In the genomic region with DNA sequence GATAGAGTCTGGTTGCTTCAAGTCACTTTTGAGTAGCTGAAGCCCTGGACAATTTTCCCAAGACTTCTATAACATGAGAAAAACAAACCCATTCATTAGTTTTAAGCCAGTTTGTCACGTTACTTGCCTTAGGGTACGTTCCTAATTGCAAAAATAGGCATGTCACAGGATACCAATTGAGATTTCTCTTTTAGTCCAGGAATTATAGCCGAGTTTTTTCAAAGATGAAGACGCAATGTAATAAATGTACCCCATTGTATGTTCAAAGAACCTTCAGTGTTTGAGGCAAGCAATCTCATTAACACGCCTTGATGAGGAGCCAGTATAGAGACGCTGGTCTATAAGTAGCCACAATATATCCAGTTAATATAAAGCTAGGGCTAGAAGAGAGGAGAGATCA, we compare ENCODE assay signal across 31 cellular contexts.
"Had no signal": no experiment of that assay in that cellular context is flagged by ENCODE, and none has a peak within 500 bp of the region (broad histone marks: within the 10 kb centered on the region; RNA-seq: fewer than 3 reads in every experiment).

No MANE protein-coding gene starts in this region.

- H3K4me1 Mint-ChIP-seq: WTC11 had no signal

- H3K27me3 Mint-ChIP-seq: activated CD8-positive, alpha-beta T cell treated with anti-CD3 and anti-CD28 coated beads for 36 hours; activated naive CD4-positive, alpha-beta T cell treated with anti-CD3 and anti-CD28 coated beads, Interleukin-2, amount 50 U/mL, for 24 hours; activated naive CD8-positive, alpha-beta T cell treated with anti-CD3 and anti-CD28 coated beads for 36 hours; activated naive CD8-positive, alpha-beta T cell treated with anti-CD3 and anti-CD28 coated beads, Interleukin-2, amount 50 U/mL, for 24 hours; effector memory CD8-positive, alpha-beta T cell had no signal

- H3K36me3 Mint-ChIP-seq: WTC11 had no signal

- H3K36me3 ChIP-seq: adrenal gland, esophagus squamous epithelium, gastrocnemius medialis had no signal

- H3K4me3 ChIP-seq: adrenal gland, body of pancreas, esophagus squamous epithelium, gastrocnemius medialis, heart left ventricle had no signal

- H3K4me3 Mint-ChIP-seq: activated CD8-positive, alpha-beta T cell treated with anti-CD3 and anti-CD28 coated beads for 36 hours; activated naive CD4-positive, alpha-beta T cell treated with anti-CD3 and anti-CD28 coated beads for 36 hours; activated naive CD4-positive, alpha-beta T cell treated with anti-CD3 and anti-CD28 coated beads, Interleukin-2, amount 50 U/mL, for 24 hours; activated naive CD8-positive, alpha-beta T cell treated with anti-CD3 and anti-CD28 coated beads for 36 hours; activated naive CD8-positive, alpha-beta T cell treated with anti-CD3 and anti-CD28 coated beads, Interleukin-2, amount 50 U/mL, for 24 hours; activated T-cell treated with anti-CD3 and anti-CD28 coated beads, Interleukin-2, amount 50 U/mL, for 4 hours; effector memory CD8-positive, alpha-beta T cell; WTC11 had no signal

- H3K9me3 ChIP-seq: adrenal gland, body of pancreas, esophagus squamous epithelium, gastrocnemius medialis had no signal

- H3K9me3 Mint-ChIP-seq: activated CD8-positive, alpha-beta T cell treated with anti-CD3 and anti-CD28 coated beads for 36 hours; activated naive CD4-positive, alpha-beta T cell treated with anti-CD3 and anti-CD28 coated beads for 36 hours; activated naive CD8-positive, alpha-beta T cell treated with anti-CD3 and anti-CD28 coated beads, Interleukin-2, amount 50 U/mL, for 24 hours; activated T-cell treated with anti-CD3 and anti-CD28 coated beads, Interleukin-2, amount 50 U/mL, for 4 hours; activated T-helper 2 cell treated with anti-CD3 and anti-CD28 coated beads, Interferon-gamma antibody, Interleukin-2, Interleukin-4, amounts not matched to agents 10 μg/mL and 5 μg/mL and 100 μg/mL, durations not matched to agents 14 hours and 24 hours and 36 hours; effector memory CD8-positive, alpha-beta T cell; WTC11 had no signal

- H3K27ac Mint-ChIP-seq: activated CD8-positive, alpha-beta T cell treated with anti-CD3 and anti-CD28 coated beads for 36 hours; activated naive CD8-positive, alpha-beta T cell treated with anti-CD3 and anti-CD28 coated beads for 36 hours; activated naive CD8-positive, alpha-beta T cell treated with anti-CD3 and anti-CD28 coated beads, Interleukin-2, amount 50 U/mL, for 24 hours; activated T-helper 2 cell treated with anti-CD3 and anti-CD28 coated beads, Interferon-gamma antibody, Interleukin-2, Interleukin-4, amounts not matched to agents 10 μg/mL and 5 μg/mL and 100 μg/mL, durations not matched to agents 14 hours and 24 hours and 36 hours; WTC11 had no signal

- H3K27ac ChIP-seq: adrenal gland, body of pancreas, epithelial cell of prostate, esophagus squamous epithelium, heart left ventricle, VCaP had no signal

- ATAC-seq: activated CD8-positive, alpha-beta T cell treated with anti-CD3 and anti-CD28 coated beads for 36 hours; activated naive CD8-positive, alpha-beta T cell treated with anti-CD3 and anti-CD28 coated beads, Interleukin-2, amount 50 U/mL, for 24 hours; activated T-cell treated with anti-CD3 and anti-CD28 coated beads, Interleukin-2, amount 50 U/mL, for 4 hours; body of pancreas; effector memory CD8-positive, alpha-beta T cell; heart left ventricle; WTC11 had no signal

- DNase-seq: activated CD4-positive, alpha-beta T cell treated with anti-CD3 and anti-CD28 coated beads for 1 hour; activated CD4-positive, alpha-beta T cell treated with anti-CD3 and anti-CD28 coated beads for 4 hours; activated CD4-positive, alpha-beta T cell treated with anti-CD3 and anti-CD28 coated beads, Interleukin-2, amount 50 U/mL, for 1 hour; activated CD4-positive, alpha-beta T cell treated with anti-CD3 and anti-CD28 coated beads, Interleukin-2, amount 50 U/mL, for 48 hours; activated CD8-positive, alpha-beta memory T cell treated with anti-CD3 and anti-CD28 coated beads for 24 hours; activated CD8-positive, alpha-beta T cell treated with anti-CD3 and anti-CD28 coated beads for 36 hours; activated effector memory CD4-positive, alpha-beta T cell treated with anti-CD3 and anti-CD28 coated beads, Interleukin-2, amount 50 U/mL, for 16 hours; activated naive CD4-positive, alpha-beta T cell treated with anti-CD3 and anti-CD28 coated beads for 36 hours; activated naive CD8-positive, alpha-beta T cell treated with anti-CD3 and anti-CD28 coated beads for 36 hours; activated naive CD8-positive, alpha-beta T cell treated with anti-CD3 and anti-CD28 coated beads, Interleukin-2, amount 50 U/mL, for 24 hours; activated T-cell treated with anti-CD3 and anti-CD28 coated beads, Interleukin-2, amount 50 U/mL, for 4 hours; adrenal gland; amygdala; aorta; body of pancreas; caudate nucleus; cortex of kidney; dermis blood vessel endothelial cell; effector CD4-positive, alpha-beta T cell; effector memory CD8-positive, alpha-beta T cell; esophagus squamous epithelium; glutamatergic neuron; heart left ventricle; T-helper 1 cell; T-helper 2 cell had no signal

- H3K27me3 ChIP-seq: adrenal gland, body of pancreas, esophagus squamous epithelium, gastrocnemius medialis, heart left ventricle had no signal
